23 cellular contexts compared by ENCODE assay signal in genomic region chr1:222202831-222203230, GRCh38.
DNase-seq lines count a peak whose midpoint lies in the region; ATAC-seq, FAIRE-seq and TF ChIP-seq lines count a peak whose summit lies in the region.
"Had no signal": no experiment of that assay in that cellular context is flagged by ENCODE, and none has a peak within 500 bp of the region (broad histone marks: within the 10 kb centered on the region; RNA-seq: fewer than 3 reads in every experiment).

No MANE protein-coding gene starts in this region.

- H2AFZ ChIP-seq in HepG2 (ENCODE audit: low read length), result no peak overlapping the region
- H2AFZ ChIP-seq in Loucy (ENCODE audit: low read length), result peak overlapping the region; percentile 74

- H3K9ac ChIP-seq in liver (ENCODE audit: low read depth in 1 of 2, low read length in 2 of 2), result no peak overlapping the region
- no peak overlapping the region for H3K9ac ChIP-seq in HepG2 (ENCODE audit: insufficient read depth, low read depth, low read length)
- H3K9ac ChIP-seq in Loucy (ENCODE audit: low read depth, low read length, poor library complexity, severe bottlenecking), result no peak overlapping the region
- H3K9ac ChIP-seq: BLaER1 treated with 17β-estradiol and CSF1 and Interleukin-3, amounts not matched to agents 10 nM and 100 nM had no signal

- no peaks in the 10 kb centered on the region for H4K20me1 ChIP-seq in HepG2 (ENCODE audit: insufficient read depth, low read length)
- H4K20me1 ChIP-seq in Loucy (ENCODE audit: insufficient read depth, low read length, poor library complexity, severe bottlenecking), result no peaks in the 10 kb centered on the region
- H4K20me1 ChIP-seq: BLaER1 treated with 17β-estradiol and CSF1 and Interleukin-3, amounts not matched to agents 10 nM and 100 nM had no signal

- no TSS peak for BruUV-seq in HepG2 (replicated peaks; lab: Mats Ljungman, UMichigan)

- H3K9me2 ChIP-seq in Loucy (replicated peaks; ENCODE audit: low read depth, low read length), result no peaks in the 10 kb centered on the region

- POLR2A ChIA-PET in HepG2 (lab: Yijun Ruan, JAX), result no interaction called here

- DNase-seq in HepG2 (ENCODE audit: low spot score), result no peak
- DNase-seq in left lobe of liver (ENCODE audit: low spot score), result peak; percentile 45
- DNase-seq in type B pancreatic cell (ENCODE audit: extremely low spot score, unreplicated experiment), result no peak
- no peak for DNase-seq in ovary
- DNase-seq: AML-193; Caco-2; Calu3; CD4-positive, alpha-beta T cell; CD8-positive, alpha-beta T cell; DMS79 treated with DMSO at 0.1 percent for 48 hours; GF-D8 had no signal

- no peaks in the 10 kb centered on the region for H3F3A ChIP-seq in Loucy (ENCODE audit: low read depth)

- intact Hi-C loops in HepG2 (cut with micrococcal nuclease; ENCODE audit: unreplicated experiment) (no loop called here), ovary (cut with DNase I) (no loop called here)

- 69% methylated on average over 2 of the region's 2 CpGs for WGBS in liver
- WGBS in HepG2 (ENCODE audit: low lambda C conversion rate), result 0% methylated on average over 2 of the region's 2 CpGs
- 53 to 83% (median 64%) methylated on average over 2 of the region's 2 CpGs for WGBS in ovary, 3 donors

- TF ChIP-seq POLR2A in HepG2 (IDR thresholded peaks at IDR 0.05; ENCODE audit: insufficient read depth in 1 of 2, low read depth in 2 of 2, low read length in 2 of 2) (no peak), ovary (IDR thresholded peaks at IDR 0.05) (no peak)

- TF ChIP-seq RAD21 in liver (IDR thresholded peaks at IDR 0.05) (no peak), HepG2 (CRISPR knock-in tag; IDR thresholded peaks at IDR 0.05) (no peak)

- no peak overlapping the region for H3K27ac ChIP-seq in liver (ENCODE audit: low read depth in 1 of 2, low read length in 2 of 2)
- no peak overlapping the region for H3K27ac ChIP-seq in HepG2 (ENCODE audit: extremely low read length, insufficient read depth, low read length)
- no peak overlapping the region for H3K27ac ChIP-seq in ovary
- H3K27ac ChIP-seq: 22Rv1; A549; BLaER1 treated with 17β-estradiol and CSF1 and Interleukin-3, amounts not matched to agents 10 nM and 100 nM; C4-2B had no signal

- H3K36me3 ChIP-seq in liver (ENCODE audit: control insufficient read depth in 4 of 4, insufficient read depth in 3 of 4, low read depth in 1 of 4, low read length in 3 of 4) (no peaks in the 10 kb centered on the region), HepG2 (replicated peaks in 1 of 2; ENCODE audit: control insufficient read depth in 1 of 2, insufficient read depth in 2 of 2, low read length in 2 of 2) (no peaks in the 10 kb centered on the region), Loucy (ENCODE audit: insufficient read depth, low read length) (no peaks in the 10 kb centered on the region), ovary (no peaks in the 10 kb centered on the region)
- H3K36me3 ChIP-seq: BLaER1 treated with 17β-estradiol and CSF1 and Interleukin-3, amounts not matched to agents 10 nM and 100 nM had no signal

- no peak overlapping the region for H3K27ac Mint-ChIP-seq in stimulated activated memory B cell treated with anti-CD40 and anti-IgM and Interleukin-4, amounts not matched to agents 10 μg/mL and 1 μg/mL and 100 μg/mL, for 72 hours
- no peak overlapping the region for H3K27ac Mint-ChIP-seq in type B pancreatic cell
- H3K27ac Mint-ChIP-seq: B cell; CD4-positive, alpha-beta T cell; CD8-positive, alpha-beta T cell had no signal

- H3K79me2 ChIP-seq in HepG2 (ENCODE audit: insufficient read depth, low read length) (no peaks in the 10 kb centered on the region), Loucy (ENCODE audit: insufficient read depth, low read length) (no peaks in the 10 kb centered on the region)

- H3K36me3 Mint-ChIP-seq in stimulated activated memory B cell treated with anti-CD40 and anti-IgM and Interleukin-4, amounts not matched to agents 10 μg/mL and 1 μg/mL and 100 μg/mL, for 72 hours, result no peaks in the 10 kb centered on the region
- H3K36me3 Mint-ChIP-seq in type B pancreatic cell, result no peaks in the 10 kb centered on the region
- H3K36me3 Mint-ChIP-seq: CD8-positive, alpha-beta T cell had no signal

- TF ChIP-seq EP300 in HepG2 (IDR thresholded peaks at IDR 0.05; ENCODE audit: low read depth in 2 of 2, low read length in 2 of 2) (no peak), HepG2 (CRISPR knock-in tag; IDR thresholded peaks at IDR 0.05; ENCODE audit: borderline replicate concordance) (no peak), ovary (IDR thresholded peaks at IDR 0.05) (no peak)

- H3K4me1 ChIP-seq in liver (ENCODE audit: control insufficient read depth in 4 of 4, insufficient read depth in 4 of 4, low read length in 3 of 4) (no peaks in the 10 kb centered on the region), HepG2 (ENCODE audit: insufficient read depth, low read length) (no peaks in the 10 kb centered on the region), Loucy (ENCODE audit: insufficient read depth, low read length, poor library complexity, severe bottlenecking) (peaks cover 8% of the 10 kb centered on the region), ovary (ENCODE audit: insufficient read depth) (no peaks in the 10 kb centered on the region)
- H3K4me1 ChIP-seq: A549; BLaER1 treated with 17β-estradiol and CSF1 and Interleukin-3, amounts not matched to agents 10 nM and 100 nM; Caco-2 had no signal

- H3K4me3 ChIP-seq in liver (ENCODE audit: low read depth in 1 of 3, low read length in 3 of 3), result no peak overlapping the region
- H3K4me3 ChIP-seq in HepG2 (replicated peaks in 1 of 3; ENCODE audit: insufficient read depth in 1 of 3, low read depth in 2 of 3, low read length in 3 of 3), result no peak overlapping the region
- H3K4me3 ChIP-seq in Loucy (ENCODE audit: low read length, poor library complexity, severe bottlenecking), result no peak overlapping the region
- H3K4me3 ChIP-seq in ovary, result no peak overlapping the region
- H3K4me3 ChIP-seq: A549; BLaER1 treated with 17β-estradiol and CSF1 and Interleukin-3, amounts not matched to agents 10 nM and 100 nM had no signal

- H3K4me2 ChIP-seq in HepG2 (ENCODE audit: low read depth, low read length), result no peak overlapping the region
- no peak overlapping the region for H3K4me2 ChIP-seq in Loucy (ENCODE audit: low read depth, low read length, poor library complexity, severe bottlenecking)
- H3K4me2 ChIP-seq: A549; BLaER1 treated with 17β-estradiol and CSF1 and Interleukin-3, amounts not matched to agents 10 nM and 100 nM had no signal

- in situ Hi-C loops in HepG2 (cut with HindIII; ENCODE audit: extremely low pct_ligation_motif_present, low pct_unique_long_range_greater_than_20kb), result no loop called here

- peaks cover 11% of the 10 kb centered on the region for H3K27me3 Mint-ChIP-seq in stimulated activated memory B cell treated with anti-CD40 and anti-IgM and Interleukin-4, amounts not matched to agents 10 μg/mL and 1 μg/mL and 100 μg/mL, for 72 hours
- peaks cover 18% of the 10 kb centered on the region for H3K27me3 Mint-ChIP-seq in type B pancreatic cell
- H3K27me3 Mint-ChIP-seq: CD4-positive, alpha-beta T cell had no signal

- no peaks in the 10 kb centered on the region for H3K9me3 Mint-ChIP-seq in stimulated activated memory B cell treated with anti-CD40 and anti-IgM and Interleukin-4, amounts not matched to agents 10 μg/mL and 1 μg/mL and 100 μg/mL, for 72 hours
- no peaks in the 10 kb centered on the region for H3K9me3 Mint-ChIP-seq in type B pancreatic cell
- H3K9me3 Mint-ChIP-seq: CD4-positive, alpha-beta T cell; CD8-positive, alpha-beta T cell had no signal

- no peaks in the 10 kb centered on the region for H3K4me1 Mint-ChIP-seq in stimulated activated memory B cell treated with anti-CD40 and anti-IgM and Interleukin-4, amounts not matched to agents 10 μg/mL and 1 μg/mL and 100 μg/mL, for 72 hours
- no peaks in the 10 kb centered on the region for H3K4me1 Mint-ChIP-seq in type B pancreatic cell (ENCODE audit: unreplicated experiment)
- H3K4me1 Mint-ChIP-seq: B cell had no signal

- no peaks in the 10 kb centered on the region for H3K9me3 ChIP-seq in liver (ENCODE audit: control insufficient read depth in 4 of 4, low read length in 3 of 4)
- H3K9me3 ChIP-seq in HepG2 (ENCODE audit: low read length), result no peaks in the 10 kb centered on the region
- H3K9me3 ChIP-seq in Loucy (ENCODE audit: insufficient read depth, low read depth, low read length), result no peaks in the 10 kb centered on the region
- no peaks in the 10 kb centered on the region for H3K9me3 ChIP-seq in ovary
- H3K9me3 ChIP-seq: A549; BLaER1 treated with 17β-estradiol and CSF1 and Interleukin-3, amounts not matched to agents 10 nM and 100 nM; Caco-2 had no signal

- H3K27me3 ChIP-seq in liver (ENCODE audit: control insufficient read depth in 4 of 4, insufficient read depth in 4 of 4, low read length in 3 of 4) (no peaks in the 10 kb centered on the region), HepG2 (ENCODE audit: control insufficient read depth in 1 of 2, insufficient read depth in 2 of 2, low read length in 2 of 2) (no peaks in the 10 kb centered on the region), Loucy (ENCODE audit: insufficient read depth, low read length, poor library complexity, severe bottlenecking) (no peaks in the 10 kb centered on the region), ovary (no peaks in the 10 kb centered on the region)
- H3K27me3 ChIP-seq: BLaER1 treated with 17β-estradiol and CSF1 and Interleukin-3, amounts not matched to agents 10 nM and 100 nM had no signal

- H3K4me3 Mint-ChIP-seq in stimulated activated memory B cell treated with anti-CD40 and anti-IgM and Interleukin-4, amounts not matched to agents 10 μg/mL and 1 μg/mL and 100 μg/mL, for 72 hours, result no peak overlapping the region
- H3K4me3 Mint-ChIP-seq in type B pancreatic cell, result no peak overlapping the region
- H3K4me3 Mint-ChIP-seq: B cell; CD4-positive, alpha-beta T cell; CD8-positive, alpha-beta T cell had no signal

- ATAC-seq in HepG2, result no peak
- ATAC-seq in left lobe of liver, result peak; percentile 86
- ATAC-seq in stimulated activated memory B cell treated with anti-CD40 and anti-IgM and Interleukin-4, amounts not matched to agents 10 μg/mL and 1 μg/mL and 100 μg/mL, for 72 hours, result peak; percentile 17
- ATAC-seq: A549; CD8-positive, alpha-beta T cell had no signal

- CTCF ChIA-PET in HepG2 (lab: Yijun Ruan, JAX; ENCODE audit: low intra/inter-chr PET ratio, low total read pairs), result no interaction called here

- TF ChIP-seq CTCF in liver (IDR thresholded peaks at IDR 0.05; ENCODE audit: low read depth, low read length, missing input control), result no peak
- no peak for TF ChIP-seq CTCF in HepG2 (CRISPR knock-in tag; IDR thresholded peaks at IDR 0.05)
- no peak for TF ChIP-seq CTCF in Loucy (conservative IDR thresholded peaks at IDR 0.05; ENCODE audit: low read length)
- no peak for TF ChIP-seq CTCF in type B pancreatic cell (conservative IDR thresholded peaks at IDR 0.05)
- no peak for TF ChIP-seq CTCF in ovary (IDR thresholded peaks at IDR 0.05)

- FAIRE-seq in HepG2 (lab: Jason Lieb, UNC), result no peak
- FAIRE-seq: A549, D721Med, G401.6, GM12891, GM19239 had no signal

TF ChIP-seq in liver, 16 proteins besides CTCF, POLR2A, EP300 and RAD21:
- TF ChIP-seq HNF4A (conservative IDR thresholded peaks at IDR 0.05) (peak; percentile 35 to 38), NR2F2 (IDR thresholded peaks at IDR 0.05) (no peak)

TF ChIP-seq in HepG2, 621 proteins besides CTCF, POLR2A, EP300 and RAD21:
- TF ChIP-seq KAT2B (IDR thresholded peaks at IDR 0.05; ENCODE audit: borderline replicate concordance, low read depth, low read length), result no peak
